In genomic region chrX:154547245-154548027, GRCh38 we compare ENCODE assay signal across 8 cellular contexts. TPM values are rescaled to one million over a fixed set of nuclear protein-coding genes. Genes with fewer than 3 reads are reported as not detected.
DNase-seq lines count a peak whose midpoint lies in the region; ATAC-seq, FAIRE-seq and TF ChIP-seq lines count a peak whose summit lies in the region.

IKBKG (plus strand) TSS chrX:154547620; CDS start chrX:154552003, 4,383 bp downstream.

- DNase-seq in D721Med (ENCODE audit: insufficient read length, low spot score): peak; percentile 83
- peak; percentile 79 for DNase-seq in HuH-7.5 (ENCODE audit: low spot score)
- peak; percentile 76 for DNase-seq in activated T-cell treated with anti-CD3 and anti-CD28 coated beads for 1 hour (ENCODE audit: low read depth)
- peak; percentile 82 for DNase-seq in epidermal melanocyte (ENCODE audit: insufficient read length, low spot score)
- DNase-seq in mucosa of descending colon: peak; percentile 92 to 94 (median 94)
- peak; percentile 64 to 74 for DNase-seq in stimulated activated CD8-positive, alpha-beta memory T cell treated with anti-CD3 and anti-CD28 coated beads, Interleukin-4, amount 100 ng/mL, for 1 hour (ENCODE audit: low read depth in 2 of 2, low spot score in 1 of 2)

- peak; percentile 74 for ATAC-seq in GM21526 (IDR thresholded peaks at IDR 0.05; ENCODE audit: low FRiP score, unreplicated experiment)
- ATAC-seq in mucosa of descending colon: peak; percentile 93

- no peak for FAIRE-seq in D721Med (lab: Jason Lieb, UNC)

- no peaks in the 10 kb centered on the region for H3K27me3 ChIP-seq in OCI-LY3 (ENCODE audit: low read depth, low read length)

- TF ChIP-seq CTCF in D721Med (IDR thresholded peaks at IDR 0.05; ENCODE audit: insufficient read depth, missing control alignments) (no peak), OCI-LY3 (IDR thresholded peaks at IDR 0.05; ENCODE audit: low read depth, low read length) (no peak), mucosa of descending colon (IDR thresholded peaks at IDR 0.05) (no peak)

- H3K9ac ChIP-seq in OCI-LY3 (ENCODE audit: low read length): peak within 1 kb of the TSS; percentile 91

- H3K79me2 ChIP-seq in OCI-LY3 (ENCODE audit: low read length): peaks cover 30% of the 10 kb centered on the region

- H3K36me3 ChIP-seq in OCI-LY3 (replicated peaks; ENCODE audit: low read depth, low read length): no peaks in the 10 kb centered on the region
- H3K36me3 ChIP-seq in mucosa of descending colon (ENCODE audit: low read depth): no peaks in the 10 kb centered on the region

- H3K4me1 ChIP-seq in OCI-LY3 (ENCODE audit: low read length) (0 out of 2 replicates have a peak, but pooled peaks cover 5% of the 10 kb centered on the region), mucosa of descending colon (ENCODE audit: low read depth) (no peaks in the 10 kb centered on the region)

- peak within 1 kb of the TSS; percentile 98 for H3K4me2 ChIP-seq in OCI-LY3 (ENCODE audit: low read length)

- peak within 1 kb of the TSS; percentile 98 for H3K4me3 ChIP-seq in OCI-LY3 (ENCODE audit: low read length)
- peak within 1 kb of the TSS; percentile 36 for H3K4me3 ChIP-seq in mucosa of descending colon

- peak within 1 kb of the TSS; percentile 93 for H3K27ac ChIP-seq in OCI-LY3 (ENCODE audit: low read length)

- intact Hi-C loops in mucosa of descending colon (cut with DNase I, micrococcal nuclease): no loop called here

- H3K9me3 ChIP-seq in OCI-LY3 (ENCODE audit: insufficient read depth, low read length) (no peaks in the 10 kb centered on the region), mucosa of descending colon (no peaks in the 10 kb centered on the region)

- peak within 1 kb of the TSS; percentile 83; the same call in 1 of the 2 replicates for H2AFZ ChIP-seq in OCI-LY3 (ENCODE audit: low read depth, low read length)

- H4K20me1 ChIP-seq in OCI-LY3 (ENCODE audit: insufficient read depth, low read length): no peaks in the 10 kb centered on the region

RNA-seq across cellular contexts. Expression of gene IKBKG, which starts in this region (rescaled TPM):
- 10 to 100 TPM; 26.7 to 36.3 (median 30.3) TPM for total RNA-seq in mucosa of descending colon

Comparison
In these comparisons a context has a peak if more than half of its experiments do, and no peak if none do; other contexts are left out.
1. Peak in every context shown above with its lines: DNase-seq, ATAC-seq, H3K4me3 ChIP-seq and H3K27ac ChIP-seq.